1 cellular context compared by ENCODE assay signal in the genomic region with DNA sequence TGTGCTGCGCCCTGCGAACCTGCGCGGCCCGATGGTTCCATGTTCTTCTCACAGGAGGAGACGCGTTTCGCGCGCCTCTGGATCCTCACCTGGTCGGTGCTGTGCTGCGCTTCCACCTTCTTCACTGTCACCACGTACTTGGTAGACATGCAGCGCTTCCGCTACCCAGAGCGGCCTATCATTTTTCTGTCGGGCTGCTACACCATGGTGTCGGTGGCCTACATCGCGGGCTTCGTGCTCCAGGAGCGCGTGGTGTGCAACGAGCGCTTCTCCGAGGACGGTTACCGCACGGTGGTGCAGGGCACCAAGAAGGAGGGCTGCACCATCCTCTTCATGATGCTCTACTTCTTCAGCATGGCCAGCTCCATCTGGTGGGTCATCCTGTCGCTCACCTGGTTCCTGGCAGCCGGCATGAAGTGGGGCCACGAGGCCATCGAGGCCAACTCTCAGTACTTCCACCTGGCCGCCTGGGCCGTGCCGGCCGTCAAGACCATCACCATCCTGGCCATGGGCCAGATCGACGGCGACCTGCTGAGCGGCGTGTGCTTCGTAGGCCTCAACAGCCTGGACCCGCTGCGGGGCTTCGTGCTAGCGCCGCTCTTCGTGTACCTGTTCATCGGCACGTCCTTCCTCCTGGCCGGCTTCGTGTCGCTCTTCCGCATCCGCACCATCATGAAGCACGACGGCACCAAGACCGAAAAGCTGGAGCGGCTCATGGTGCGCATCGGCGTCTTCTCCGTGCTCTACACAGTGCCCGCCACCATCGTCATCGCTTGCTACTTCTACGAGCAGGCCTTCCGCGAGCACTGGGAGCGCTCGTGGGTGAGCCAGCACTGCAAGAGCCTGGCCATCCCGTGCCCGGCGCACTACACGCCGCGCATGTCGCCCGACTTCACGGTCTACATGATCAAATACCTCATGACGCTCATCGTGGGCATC.
TF ChIP-seq lines count a peak whose summit lies in the region.

No MANE protein-coding gene starts in this region.

TF ChIP-seq in WTC11, 78 proteins besides CTCF, POLR2A, EP300 and RAD21 (continued from another document):
- TF ChIP-seq AFF4 (CRISPR knock-in tag; IDR thresholded peaks at IDR 0.05; ENCODE audit: borderline replicate concordance) (peak; percentile 52; the same call in 1 of the 2 replicates), NFATC4 (CRISPR knock-in tag; IDR thresholded peaks at IDR 0.05) (no peak), MAX (CRISPR knock-in tag; IDR thresholded peaks at IDR 0.05) (peak; percentile 99), GTF2I (CRISPR knock-in tag; conservative IDR thresholded peaks at IDR 0.05) (no peak), MXD4 (CRISPR knock-in tag; IDR thresholded peaks at IDR 0.05; ENCODE audit: borderline replicate concordance) (no peak)
- TF ChIP-seq, protein P1, sequence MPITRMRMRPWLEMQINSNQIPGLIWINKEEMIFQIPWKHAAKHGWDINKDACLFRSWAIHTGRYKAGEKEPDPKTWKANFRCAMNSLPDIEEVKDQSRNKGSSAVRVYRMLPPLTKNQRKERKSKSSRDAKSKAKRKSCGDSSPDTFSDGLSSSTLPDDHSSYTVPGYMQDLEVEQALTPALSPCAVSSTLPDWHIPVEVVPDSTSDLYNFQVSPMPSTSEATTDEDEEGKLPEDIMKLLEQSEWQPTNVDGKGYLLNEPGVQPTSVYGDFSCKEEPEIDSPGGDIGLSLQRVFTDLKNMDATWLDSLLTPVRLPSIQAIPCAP (CRISPR knock-in tag; IDR thresholded peaks at IDR 0.05) = peak; percentile 55; the same call in 1 of the 2 replicates
- TF ChIP-seq, protein P2, sequence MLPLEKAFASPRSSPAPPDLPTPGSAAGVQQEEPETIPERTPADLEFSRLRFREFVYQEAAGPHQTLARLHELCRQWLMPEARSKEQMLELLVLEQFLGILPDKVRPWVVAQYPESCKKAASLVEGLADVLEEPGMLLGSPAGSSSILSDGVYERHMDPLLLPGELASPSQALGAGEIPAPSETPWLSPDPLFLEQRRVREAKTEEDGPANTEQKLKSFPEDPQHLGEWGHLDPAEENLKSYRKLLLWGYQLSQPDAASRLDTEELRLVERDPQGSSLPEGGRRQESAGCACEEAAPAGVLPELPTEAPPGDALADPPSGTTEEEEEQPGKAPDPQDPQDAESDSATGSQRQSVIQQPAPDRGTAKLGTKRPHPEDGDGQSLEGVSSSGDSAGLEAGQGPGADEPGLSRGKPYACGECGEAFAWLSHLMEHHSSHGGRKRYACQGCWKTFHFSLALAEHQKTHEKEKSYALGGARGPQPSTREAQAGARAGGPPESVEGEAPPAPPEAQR (CRISPR knock-in tag; IDR thresholded peaks at IDR 0.05) = no peak
- TF ChIP-seq, protein P3, sequence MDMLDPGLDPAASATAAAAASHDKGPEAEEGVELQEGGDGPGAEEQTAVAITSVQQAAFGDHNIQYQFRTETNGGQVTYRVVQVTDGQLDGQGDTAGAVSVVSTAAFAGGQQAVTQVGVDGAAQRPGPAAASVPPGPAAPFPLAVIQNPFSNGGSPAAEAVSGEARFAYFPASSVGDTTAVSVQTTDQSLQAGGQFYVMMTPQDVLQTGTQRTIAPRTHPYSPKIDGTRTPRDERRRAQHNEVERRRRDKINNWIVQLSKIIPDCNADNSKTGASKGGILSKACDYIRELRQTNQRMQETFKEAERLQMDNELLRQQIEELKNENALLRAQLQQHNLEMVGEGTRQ (CRISPR knock-in tag; IDR thresholded peaks at IDR 0.05) = peak; percentile 28; the same call in 1 of the 2 replicates
- TF ChIP-seq, protein P4, sequence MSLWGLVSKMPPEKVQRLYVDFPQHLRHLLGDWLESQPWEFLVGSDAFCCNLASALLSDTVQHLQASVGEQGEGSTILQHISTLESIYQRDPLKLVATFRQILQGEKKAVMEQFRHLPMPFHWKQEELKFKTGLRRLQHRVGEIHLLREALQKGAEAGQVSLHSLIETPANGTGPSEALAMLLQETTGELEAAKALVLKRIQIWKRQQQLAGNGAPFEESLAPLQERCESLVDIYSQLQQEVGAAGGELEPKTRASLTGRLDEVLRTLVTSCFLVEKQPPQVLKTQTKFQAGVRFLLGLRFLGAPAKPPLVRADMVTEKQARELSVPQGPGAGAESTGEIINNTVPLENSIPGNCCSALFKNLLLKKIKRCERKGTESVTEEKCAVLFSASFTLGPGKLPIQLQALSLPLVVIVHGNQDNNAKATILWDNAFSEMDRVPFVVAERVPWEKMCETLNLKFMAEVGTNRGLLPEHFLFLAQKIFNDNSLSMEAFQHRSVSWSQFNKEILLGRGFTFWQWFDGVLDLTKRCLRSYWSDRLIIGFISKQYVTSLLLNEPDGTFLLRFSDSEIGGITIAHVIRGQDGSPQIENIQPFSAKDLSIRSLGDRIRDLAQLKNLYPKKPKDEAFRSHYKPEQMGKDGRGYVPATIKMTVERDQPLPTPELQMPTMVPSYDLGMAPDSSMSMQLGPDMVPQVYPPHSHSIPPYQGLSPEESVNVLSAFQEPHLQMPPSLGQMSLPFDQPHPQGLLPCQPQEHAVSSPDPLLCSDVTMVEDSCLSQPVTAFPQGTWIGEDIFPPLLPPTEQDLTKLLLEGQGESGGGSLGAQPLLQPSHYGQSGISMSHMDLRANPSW (CRISPR knock-in tag; conservative IDR thresholded peaks at IDR 0.05; ENCODE audit: low read depth) = 0 out of 2 replicates have a peak, but pooled peaks have one; percentile 67
